25 cellular contexts compared by ENCODE assay signal in the genomic region with DNA sequence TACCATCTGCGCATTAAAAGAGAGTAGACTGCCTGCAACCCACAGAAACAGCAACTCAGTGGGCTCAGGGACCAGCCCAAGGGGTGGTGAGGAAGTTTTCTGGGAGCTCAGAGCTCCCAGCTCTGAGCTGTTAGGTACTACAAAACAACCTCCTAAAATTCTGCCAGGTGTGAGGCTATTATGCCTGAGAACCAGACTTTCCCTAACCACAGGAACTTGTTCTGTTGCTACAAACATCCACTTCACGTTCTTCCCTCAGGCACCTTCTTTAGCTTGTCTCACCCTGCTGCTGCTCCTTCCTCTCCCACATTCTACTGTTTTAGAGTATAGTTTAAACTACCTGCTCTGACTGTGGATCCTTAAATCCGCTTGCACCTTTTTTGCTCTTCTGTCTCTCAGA.
DNase-seq lines count a peak whose midpoint lies in the region; ATAC-seq, FAIRE-seq and TF ChIP-seq lines count a peak whose summit lies in the region.
"Had no signal": no experiment of that assay in that cellular context is flagged by ENCODE, and none has a peak within 500 bp of the region (broad histone marks: within the 10 kb centered on the region; RNA-seq: fewer than 3 reads in every experiment).

No MANE protein-coding gene starts in this region.

- intact Hi-C loops in posterior vena cava (cut with DNase I) = no loop called here
- intact Hi-C loops in Right ventricle myocardium superior (cut with DNase I) = loop anchor here (10.0 kb wide), 1 partner anchor 284 kb away; no protein-coding TSS in a partner anchor

- peaks cover 11% of the 10 kb centered on the region for H3K4me1 Mint-ChIP-seq in progenitor cell of endocrine pancreas (ENCODE audit: low read depth)
- H3K4me1 Mint-ChIP-seq: CD8-positive, alpha-beta memory T cell; natural killer cell had no signal

- H3K9me3 Mint-ChIP-seq in progenitor cell of endocrine pancreas (ENCODE audit: low read depth) = peaks cover 11% of the 10 kb centered on the region

- FAIRE-seq in RCC 7860 (lab: Jason Lieb, UNC) = no peak
- FAIRE-seq: endothelial cell of umbilical vein, small intestine had no signal

- peak overlapping the region; percentile 8 for H3K27ac Mint-ChIP-seq in progenitor cell of endocrine pancreas
- H3K27ac Mint-ChIP-seq: CD8-positive, alpha-beta memory T cell; mesothelial cell of epicardium; natural killer cell; stimulated activated naive CD8-positive, alpha-beta T cell treated with anti-CD3 and anti-CD28 coated beads, Interleukin-15, Interleukin-2, amounts not matched to agents 100 ng/mL and 50 ng/mL, for 24 hours had no signal

- no peak overlapping the region for H3K4me3 ChIP-seq in fibroblast of villous mesenchyme (ENCODE audit: low read depth, low read length)
- H3K4me3 ChIP-seq: HAP-1, tibial artery had no signal

- ATAC-seq in Right ventricle myocardium superior (ENCODE audit: poor library complexity) = no peak
- ATAC-seq: natural killer cell had no signal

- TF ChIP-seq CTCF in fibroblast of villous mesenchyme (IDR thresholded peaks at IDR 0.05; ENCODE audit: insufficient read depth, low read depth, low read length) (no peak), progenitor cell of endocrine pancreas (IDR thresholded peaks at IDR 0.05; ENCODE audit: unreplicated experiment) (no peak)

- peaks cover 1% of the 10 kb centered on the region for H3K36me3 Mint-ChIP-seq in progenitor cell of endocrine pancreas (ENCODE audit: insufficient read depth)
- H3K36me3 Mint-ChIP-seq: CD8-positive, alpha-beta memory T cell; natural killer cell had no signal

- H3K4me3 Mint-ChIP-seq in progenitor cell of endocrine pancreas (ENCODE audit: low read depth) = no peak overlapping the region
- H3K4me3 Mint-ChIP-seq: CD8-positive, alpha-beta memory T cell; mesothelial cell of epicardium; natural killer cell; stimulated activated naive CD8-positive, alpha-beta T cell treated with anti-CD3 and anti-CD28 coated beads, Interleukin-15, Interleukin-2, amounts not matched to agents 100 ng/mL and 50 ng/mL, for 24 hours had no signal

- peak; percentile 0 for DNase-seq in HK-2 (ENCODE audit: unreplicated experiment)
- peak; percentile 58 for DNase-seq in NCI-H226
- peak; percentile 7 for DNase-seq in fibroblast of villous mesenchyme (ENCODE audit: low read depth)
- no peak for DNase-seq in progenitor cell of endocrine pancreas (ENCODE audit: low spot score, unreplicated experiment)
- DNase-seq in posterior vena cava (ENCODE audit: low spot score) = no peak
- no peak for DNase-seq in RCC 7860 (ENCODE audit: low spot score)
- no peak for DNase-seq in Right ventricle myocardium superior
- DNase-seq: activated CD4-positive, alpha-beta T cell treated with anti-CD3 and anti-CD28 coated beads, Interleukin-2, amount 50 U/mL, for 48 hours; activated naive CD4-positive, alpha-beta T cell; CD8-positive, alpha-beta memory T cell; DMS79; foreskin fibroblast; hypothalamus; natural killer cell; NCI-H2029 treated with DMSO at 0.1 percent for 48 hours; NCI-H748 treated with DMSO at 0.1 percent for 48 hours; OCI-M1; small intestine; stimulated activated CD4-positive, alpha-beta T cell treated with anti-CD3 and anti-CD28 coated beads, Interleukin-2, amount 100 ng/mL, for 48 hours; T-helper 2 cell; tibial artery had no signal

- H3K27me3 Mint-ChIP-seq in progenitor cell of endocrine pancreas = no peaks in the 10 kb centered on the region
- H3K27me3 Mint-ChIP-seq: CD8-positive, alpha-beta memory T cell; stimulated activated naive CD8-positive, alpha-beta T cell treated with anti-CD3 and anti-CD28 coated beads, Interleukin-15, Interleukin-2, amounts not matched to agents 100 ng/mL and 50 ng/mL, for 24 hours had no signal

Comparison
In these comparisons a context has a peak if more than half of its experiments do, and no peak if none do; other contexts are left out.
1. DNase-seq: peak in HK-2 (single experiment), NCI-H226 (single experiment) and fibroblast of villous mesenchyme (single experiment); none in progenitor cell of endocrine pancreas (single experiment), posterior vena cava (single experiment), RCC 7860 (single experiment) and Right ventricle myocardium superior (single experiment).